In the genomic region with DNA sequence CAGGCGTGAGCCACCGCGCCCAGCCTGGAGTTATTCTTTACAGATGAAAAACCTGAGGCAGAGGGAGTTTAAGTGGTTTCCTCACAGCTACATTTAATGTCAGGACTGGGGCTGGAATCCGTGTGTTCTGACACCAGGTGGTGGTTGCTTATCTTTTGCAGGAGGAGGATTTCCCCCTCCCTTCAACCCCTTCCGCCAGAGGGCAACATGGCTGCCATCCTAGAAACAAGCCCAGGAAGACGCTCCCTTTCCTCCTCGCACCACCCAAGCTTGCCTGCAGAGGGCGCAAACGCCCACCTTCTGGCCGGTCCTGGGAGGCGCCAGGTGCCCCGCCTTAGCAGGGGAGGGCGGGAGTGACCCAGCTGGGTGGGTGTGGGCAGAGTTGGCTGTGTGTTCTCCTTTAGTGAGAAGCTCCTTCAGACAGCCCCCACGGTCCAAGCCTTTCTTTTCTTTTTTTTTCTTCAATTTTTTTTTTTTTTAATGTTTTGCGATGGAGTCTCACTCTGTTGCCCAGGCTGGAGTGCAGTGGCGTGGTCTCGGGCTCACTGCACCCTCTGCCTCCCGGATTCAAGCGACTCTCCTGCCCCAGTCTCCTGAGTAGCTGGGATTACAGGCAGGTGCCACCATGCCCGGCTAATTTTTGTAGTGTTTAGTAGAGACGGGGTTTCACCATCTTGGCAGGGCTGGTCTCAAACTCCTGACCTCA, we compare ENCODE assay signal across 8 cellular contexts. TPM values are rescaled to one million over a fixed set of nuclear protein-coding genes. Genes with fewer than 3 reads are reported as not detected.
DNase-seq lines count a peak whose midpoint lies in the region; ATAC-seq and TF ChIP-seq lines count a peak whose summit lies in the region.

No MANE protein-coding gene starts in this region.

- peak; percentile 92 for DNase-seq in CD14-positive monocyte (ENCODE audit: low spot score)
- DNase-seq in NCI-H1092 (lab: John Stamatoyannopoulos, UW), result peak; percentile 66
- DNase-seq in SIG-M5 treated with dmso at 0.1 percent for 504 hours (lab: John Stamatoyannopoulos, UW; ENCODE audit: unreplicated experiment), result peak; percentile 78
- DNase-seq in activated T-helper 9 cell treated with anti-CD3 and anti-CD28 coated beads, Interleukin-2, amount 50 U/mL, for 16 hours (ENCODE audit: low read depth), result peak; percentile 83
- DNase-seq in foreskin fibroblast, result peak; percentile 34 to 80
- peak in 49 of 56 donors; percentile 3 to 83 (median 46) for DNase-seq in nucleus accumbens (lab: John Stamatoyannopoulos, UW)
- peak; percentile 81 for DNase-seq in superior temporal gyrus (ENCODE audit: extremely low spot score)

- H3K27me3 Mint-ChIP-seq in CD14-positive monocyte (ENCODE audit: low read depth in 3 of 3), result peaks cover 0 to 5% (median 2%) of the 10 kb centered on the region in 3 donors

- peaks cover 0 to 6% (median 0%) of the 10 kb centered on the region in 7 donors for H3K9me3 Mint-ChIP-seq in CD14-positive monocyte

- H3K36me3 Mint-ChIP-seq in CD14-positive monocyte, result no peaks in the 10 kb centered on the region

- TF ChIP-seq CTCF in CD14-positive monocyte (IDR thresholded peaks at IDR 0.05), result peak; percentile 93
- TF ChIP-seq CTCF in foreskin fibroblast (IDR thresholded peaks at IDR 0.05; ENCODE audit: low read depth, low read length), result peak; percentile 84

- H3K4me3 Mint-ChIP-seq in CD14-positive monocyte, result peak overlapping the region; percentile 60 to 67

- H3K4me1 Mint-ChIP-seq in CD14-positive monocyte, result peaks cover 40% of the 10 kb centered on the region

- H3K4me3 ChIP-seq in foreskin fibroblast (ENCODE audit: low read depth in 1 of 2, low read length in 2 of 2), result no peak overlapping the region

- intact Hi-C loops in CD14-positive monocyte (cut with micrococcal nuclease), result loop anchor here in 1 of 2 donors (5.0 to 10.0 kb wide), 3 partner anchors 41 to 216 kb away; no protein-coding TSS in a partner anchor

- peak; percentile 59 for ATAC-seq in GM21717 (IDR thresholded peaks at IDR 0.05; ENCODE audit: unreplicated experiment)

- H3K27ac Mint-ChIP-seq in CD14-positive monocyte, result peak overlapping the region in 5 of 7 donors; percentile 6 to 78 (median 32)

RNA-seq across cellular contexts. Expression of gene RAP1GAP2, which starts 9.9 kb away (rescaled TPM):
- polyA plus RNA-seq in CD14-positive monocyte, result 1 to 10 TPM; 1.5 to 6.1 TPM

RNA-seq across cellular contexts. Expression of gene CCDC92B, which starts 36.9 kb away (rescaled TPM):
- not detected for polyA plus RNA-seq in CD14-positive monocyte
